Comparison of ENCODE assay signal across 7 cellular contexts in the genomic region with DNA sequence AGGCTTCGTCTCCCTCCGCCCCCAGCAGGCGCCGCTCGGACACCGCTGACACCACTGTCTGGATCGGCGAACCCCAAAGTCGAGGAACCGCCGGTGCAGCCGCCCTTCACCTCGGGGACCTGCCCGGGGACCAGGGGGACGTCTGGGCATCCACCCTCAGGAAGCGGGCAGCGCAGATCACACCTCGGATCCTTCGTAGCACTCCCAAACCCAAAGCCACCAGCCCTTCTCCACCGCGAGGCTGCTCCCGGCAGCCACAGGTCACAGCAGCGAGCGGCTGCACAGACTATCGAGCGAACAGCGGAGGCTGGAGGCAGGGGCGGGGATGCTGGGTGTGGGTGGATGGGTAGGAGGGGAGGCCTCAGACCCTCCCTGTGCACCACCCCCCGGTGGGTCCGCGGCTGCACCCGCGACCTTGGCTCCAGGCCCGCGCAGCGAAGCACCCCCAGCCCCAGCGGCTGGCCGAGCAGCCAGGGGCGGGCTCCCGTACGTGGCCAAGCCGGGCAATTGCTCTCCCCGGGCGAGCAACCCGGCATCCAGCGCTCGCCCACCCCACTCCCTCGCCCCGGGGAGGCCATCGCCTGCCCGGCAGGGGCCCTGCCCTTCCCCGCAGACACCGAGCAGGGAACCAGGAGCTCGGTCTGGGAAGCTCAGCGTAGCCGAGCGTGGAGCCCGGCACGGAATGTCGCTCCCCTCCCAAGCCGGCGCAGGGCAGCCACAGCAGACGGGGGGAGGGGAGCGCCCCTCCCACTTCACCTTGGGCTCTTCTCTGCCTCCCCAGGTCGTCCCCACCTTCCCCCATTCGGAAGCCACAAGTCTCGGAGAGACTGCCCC. TPM values are rescaled to one million over a fixed set of nuclear protein-coding genes. Genes with fewer than 3 reads are reported as not detected.
A peak's percentile ranks its signal among the peaks of the same experiment; 100 is the strongest.
DNase-seq lines count a peak whose midpoint lies in the region; ATAC-seq and TF ChIP-seq lines count a peak whose summit lies in the region.

No MANE protein-coding gene starts in this region.

- H4K91ac ChIP-seq in H9 (ENCODE audit: insufficient read length, low read depth, low read length) = no peak overlapping the region

- no peak overlapping the region for H3K18ac ChIP-seq in H9 (ENCODE audit: insufficient read length, low read depth, low read length)

- no peak overlapping the region for H2AFZ ChIP-seq in H9 (ENCODE audit: low read length)
- H2AFZ ChIP-seq in mammary epithelial cell (ENCODE audit: low read depth, low read length) = peak overlapping the region; percentile 79

- H3K23me2 ChIP-seq in H9 (ENCODE audit: insufficient read length, low read depth, low read length, poor library complexity, severe bottlenecking) = peaks cover 23% of the 10 kb centered on the region

- H3K36me3 ChIP-seq in Peyer's patch (no peaks in the 10 kb centered on the region), mammary epithelial cell (ENCODE audit: insufficient read depth, low read length) (no peaks in the 10 kb centered on the region), left lung (no peaks in the 10 kb centered on the region)

- no peaks in the 10 kb centered on the region for H3K9me3 ChIP-seq in H9 (ENCODE audit: control insufficient read depth, low read depth, low read length)
- no peaks in the 10 kb centered on the region for H3K9me3 ChIP-seq in Peyer's patch
- no peaks in the 10 kb centered on the region for H3K9me3 ChIP-seq in mammary epithelial cell (replicated peaks; ENCODE audit: insufficient read depth, low read length)
- H3K9me3 ChIP-seq in left lung = no peaks in the 10 kb centered on the region

- intact Hi-C loops in mammary epithelial cell (cut with micrococcal nuclease) (loop anchor here (1.0 to 5.0 kb wide), 3 partner anchors 17 to 171 kb away; no protein-coding TSS in a partner anchor), left lung (cut with DNase I) (no loop called here)

- H3K4me1 Mint-ChIP-seq in H9 = peaks cover 32 to 57% of the 10 kb centered on the region in 2 experiments
- H3K4me1 Mint-ChIP-seq in stimulated activated memory B cell treated with anti-CD40 and anti-IgM and Interleukin-4, amounts not matched to agents 10 μg/mL and 1 μg/mL and 100 μg/mL, for 72 hours = peaks cover 39% of the 10 kb centered on the region

- DNase-seq in H9 (peak; percentile 73), Peyer's patch (peak in 2 of 3 donors; percentile 48 to 63), mammary epithelial cell (peak; percentile 47), left lung (peak in 1 of 2 donors; percentile 80)

- H3K27me3 Mint-ChIP-seq in H9 (ENCODE audit: low read depth) = peaks cover 72% of the 10 kb centered on the region
- H3K27me3 Mint-ChIP-seq in stimulated activated memory B cell treated with anti-CD40 and anti-IgM and Interleukin-4, amounts not matched to agents 10 μg/mL and 1 μg/mL and 100 μg/mL, for 72 hours = no peaks in the 10 kb centered on the region

- H3K23ac ChIP-seq in H9 (ENCODE audit: insufficient read length, low read depth, low read length) = no peak overlapping the region

- peak; percentile 42 for ATAC-seq in left lung
- ATAC-seq in stimulated activated memory B cell treated with anti-CD40 and anti-IgM and Interleukin-4, amounts not matched to agents 10 μg/mL and 1 μg/mL and 100 μg/mL, for 72 hours = peak; percentile 68
- ATAC-seq in HG02763 (IDR thresholded peaks at IDR 0.05; ENCODE audit: unreplicated experiment) = no peak
- ATAC-seq in GM21515 (IDR thresholded peaks at IDR 0.05; ENCODE audit: unreplicated experiment) = no peak

- no peaks in the 10 kb centered on the region for H3K9me3 Mint-ChIP-seq in H9
- no peaks in the 10 kb centered on the region for H3K9me3 Mint-ChIP-seq in stimulated activated memory B cell treated with anti-CD40 and anti-IgM and Interleukin-4, amounts not matched to agents 10 μg/mL and 1 μg/mL and 100 μg/mL, for 72 hours

- CTCF ChIA-PET in mammary epithelial cell (lab: Charles Lee; ENCODE audit: low non-redundant PET) = interaction anchor here (0.6 to 1.2 kb wide), 3 partner anchors 67 to 128 kb away, joined by 3 to 5 read pairs (median 3); no protein-coding TSS in a partner anchor

- no peaks in the 10 kb centered on the region for H3K79me2 ChIP-seq in H9 (ENCODE audit: insufficient read depth, low read length)
- H3K79me2 ChIP-seq in mammary epithelial cell (ENCODE audit: insufficient read depth, low read length) = peaks cover 58% of the 10 kb centered on the region

- no peaks in the 10 kb centered on the region for H3K79me1 ChIP-seq in H9 (ENCODE audit: insufficient read depth, low read depth, low read length, poor library complexity, severe bottlenecking)

- H4K5ac ChIP-seq in H9 (ENCODE audit: insufficient read length, low read depth, low read length) = no peak overlapping the region

- in situ Hi-C loops in mammary epithelial cell (cut with MboI; ENCODE audit: low sequenced_read_pairs in 2 of 2) = loop anchor here in 1 of 2 donors (10.0 kb wide), 1 partner anchor 48 kb away; no protein-coding TSS in a partner anchor

- H2BK5ac ChIP-seq in H9 (ENCODE audit: insufficient read length, low read length) = no peak overlapping the region

- H4K20me1 ChIP-seq in H9 (ENCODE audit: control insufficient read depth, insufficient read depth, insufficient read length) (no peaks in the 10 kb centered on the region), mammary epithelial cell (ENCODE audit: insufficient read depth, low read length) (no peaks in the 10 kb centered on the region)

- H2BK12ac ChIP-seq in H9 (ENCODE audit: insufficient read length, low read depth, low read length) = no peak overlapping the region

- no peaks in the 10 kb centered on the region for H3K4me1 ChIP-seq in H9 (ENCODE audit: insufficient read depth, low read length)
- H3K4me1 ChIP-seq in Peyer's patch = peaks cover 0 to 20% (median 5%) of the 10 kb centered on the region in 4 donors
- peaks cover 24% of the 10 kb centered on the region for H3K4me1 ChIP-seq in mammary epithelial cell (ENCODE audit: insufficient read depth, low read length)
- peaks cover 0 to 32% of the 10 kb centered on the region in 2 donors for H3K4me1 ChIP-seq in left lung

- no peak overlapping the region for H3K27ac Mint-ChIP-seq in H9
- peak overlapping the region; percentile 71 for H3K27ac Mint-ChIP-seq in stimulated activated memory B cell treated with anti-CD40 and anti-IgM and Interleukin-4, amounts not matched to agents 10 μg/mL and 1 μg/mL and 100 μg/mL, for 72 hours

- no peak overlapping the region for H2BK20ac ChIP-seq in H9 (ENCODE audit: low read depth, low read length, poor library complexity, severe bottlenecking)

- no peak overlapping the region for H2BK120ac ChIP-seq in H9 (ENCODE audit: low read depth, low read length, poor library complexity, severe bottlenecking)

- H3K27me3 ChIP-seq in H9 (ENCODE audit: insufficient read depth, low read length) = peaks cover 16% of the 10 kb centered on the region; the same call in 1 of the 2 replicates
- H3K27me3 ChIP-seq in Peyer's patch = peaks cover 0 to 19% of the 10 kb centered on the region in 2 donors
- no peaks in the 10 kb centered on the region for H3K27me3 ChIP-seq in mammary epithelial cell (ENCODE audit: insufficient read depth, low read length)
- H3K27me3 ChIP-seq in left lung = peaks cover 44 to 95% of the 10 kb centered on the region in 2 donors

- no peak overlapping the region for H2BK15ac ChIP-seq in H9 (ENCODE audit: low read depth, low read length)

- no peak overlapping the region for H4K8ac ChIP-seq in H9 (replicated peaks; ENCODE audit: insufficient read length, low read depth, low read length)

- no peak overlapping the region for H3K4ac ChIP-seq in H9 (ENCODE audit: low read depth, low read length)

- H3K4me2 ChIP-seq in H9 (ENCODE audit: insufficient read depth, insufficient read length, low read length) = peak overlapping the region; percentile 46
- H3K4me2 ChIP-seq in mammary epithelial cell (ENCODE audit: insufficient read depth, low read depth, low read length) = peak overlapping the region; percentile 98

- peak; percentile 26; the same call in 1 of the 3 replicates for TF ChIP-seq CTCF in H9 (conservative IDR thresholded peaks at IDR 0.05)
- peak in 2 of 6 experiments; percentile 9 to 24 for TF ChIP-seq CTCF in Peyer's patch (IDR thresholded peaks at IDR 0.05)
- TF ChIP-seq CTCF in mammary epithelial cell (conservative IDR thresholded peaks at IDR 0.05 in 1 of 2, IDR thresholded peaks at IDR 0.05 in 1 of 2; ENCODE audit: extremely low read depth in 1 of 2, insufficient read depth in 1 of 2, low read depth in 1 of 2, low read length in 2 of 2) = peak in 1 of 2 donors; percentile 39
- TF ChIP-seq CTCF in left lung (IDR thresholded peaks at IDR 0.05) = no peak

- no TSS peak for BruUV-seq in mammary epithelial cell (replicated peaks; lab: Mats Ljungman, UMichigan)

- no CpG with 5 or more reads among the region's 67 CpGs for WGBS in H9 (ENCODE audit: extremely low coverage, insufficient read length, low lambda C conversion rate)
- WGBS in mammary epithelial cell (ENCODE audit: low coverage, missing lambda C conversion rate) = 3% methylated on average over 11 of the region's 67 CpGs

- H2AK5ac ChIP-seq in H9 (ENCODE audit: insufficient read length, low read length) = no peak overlapping the region

- H3T11ph ChIP-seq in H9 (ENCODE audit: low read length) = no peak overlapping the region

- no peaks in the 10 kb centered on the region for H3K36me3 Mint-ChIP-seq in H9 (ENCODE audit: insufficient read depth in 1 of 3, low read depth in 3 of 3)
- no peaks in the 10 kb centered on the region for H3K36me3 Mint-ChIP-seq in stimulated activated memory B cell treated with anti-CD40 and anti-IgM and Interleukin-4, amounts not matched to agents 10 μg/mL and 1 μg/mL and 100 μg/mL, for 72 hours

- no peak overlapping the region for H3K56ac ChIP-seq in H9 (ENCODE audit: insufficient read length, low read depth, low read length)

- H3K27ac ChIP-seq in H9 (ENCODE audit: insufficient read length, low read depth, low read length) = no peak overlapping the region
- peak overlapping the region in 1 of 4 donors; percentile 63 for H3K27ac ChIP-seq in Peyer's patch
- peak overlapping the region; percentile 11 for H3K27ac ChIP-seq in mammary epithelial cell (ENCODE audit: insufficient read depth, low read depth, low read length)
- H3K27ac ChIP-seq in left lung = no peak overlapping the region

- no peak overlapping the region for H3K14ac ChIP-seq in H9 (ENCODE audit: insufficient read depth, low read length)

- H3K4me3 Mint-ChIP-seq in H9 = peak overlapping the region; percentile 72 to 89
- H3K4me3 Mint-ChIP-seq in stimulated activated memory B cell treated with anti-CD40 and anti-IgM and Interleukin-4, amounts not matched to agents 10 μg/mL and 1 μg/mL and 100 μg/mL, for 72 hours = peak overlapping the region; percentile 81

- H3K4me3 ChIP-seq in Peyer's patch (peak overlapping the region; percentile 44 to 75 (median 50)), mammary epithelial cell (replicated peaks in 1 of 3; ENCODE audit: insufficient read depth in 1 of 3, low read depth in 2 of 3, low read length in 3 of 3) (peak overlapping the region; percentile 67 to 91 (median 79)), left lung (peak overlapping the region; percentile 30 to 46)

- no peak for TF ChIP-seq POLR2A in Peyer's patch (IDR thresholded peaks at IDR 0.05)

- dilution Hi-C loops in mammary epithelial cell (cut with HindIII; ENCODE audit: low sequenced_read_pairs) = no loop called here

- H3K9ac ChIP-seq in H9 (ENCODE audit: extremely low read depth, insufficient read length, low read length) (no peak overlapping the region), mammary epithelial cell (ENCODE audit: insufficient read depth, low read length) (peak overlapping the region; percentile 57)

RNA-seq across cellular contexts. Expression of gene SDK2, which starts 1.0 kb away (rescaled TPM):
- 7.9 and 9.1 TPM in 2 replicates for total RNA-seq in H9 (2021)
- 1 to 10 TPM in 2 of 4 donors, under 1 TPM in 2; 0.18 to 3.3 (median 1.2) TPM for total RNA-seq in Peyer's patch
- 10 to 100 TPM; 31.5 to 64.2 TPM for total RNA-seq in mammary epithelial cell
- 6.3 TPM for polyA plus RNA-seq in mammary epithelial cell
- polyA minus RNA-seq in mammary epithelial cell = 15.6 TPM
- total RNA-seq in left lung = 1 to 10 TPM; 6.3 to 7.3 TPM

Comparison
In these comparisons a context has a peak if more than half of its experiments do, and no peak if none do; other contexts are left out.
1. ATAC-seq: peak in left lung (single experiment) and stimulated activated memory B cell treated with anti-CD40 and anti-IgM and Interleukin-4, amounts not matched to agents 10 μg/mL and 1 μg/mL and 100 μg/mL, for 72 hours (single experiment); none in HG02763 (single experiment) and GM21515 (single experiment).
2. Peak in every context shown above with its lines, with median percentiles within 50 percentile points of each other: H3K4me3 ChIP-seq.